In genomic region chr5:74631088-74631960, GRCh38 we compare ENCODE assay signal across 8 cellular contexts. TPM values are rescaled to one million over a fixed set of nuclear protein-coding genes. Genes with fewer than 3 reads are reported as not detected.
A peak's percentile ranks its signal among the peaks of the same experiment; 100 is the strongest.
DNase-seq lines count a peak whose midpoint lies in the region; ATAC-seq and TF ChIP-seq lines count a peak whose summit lies in the region.

No MANE protein-coding gene starts in this region.

- H2AFZ ChIP-seq in hepatocyte: no peak overlapping the region

- WGBS in hepatocyte (ENCODE audit: low lambda C conversion rate, missing lambda C conversion rate): 45% methylated on average over 11 of the region's 11 CpGs

- H3K4me3 Mint-ChIP-seq in activated CD8-positive, alpha-beta T cell treated with anti-CD3 and anti-CD28 coated beads for 36 hours: no peak overlapping the region

- H4K20me1 ChIP-seq in hepatocyte (ENCODE audit: insufficient read depth, poor library complexity, severe bottlenecking): peaks cover 29% of the 10 kb centered on the region

- POLR2A ChIA-PET in activated CD8-positive, alpha-beta T cell treated with anti-CD3 and anti-CD28 coated beads for 36 hours (lab: Charles Lee): no interaction called here

- H3K4me1 ChIP-seq in HUES48 (ENCODE audit: control insufficient read depth, insufficient read depth, low read length): peaks cover 43% of the 10 kb centered on the region
- H3K4me1 ChIP-seq in hepatocyte (ENCODE audit: insufficient read depth): peaks cover 47% of the 10 kb centered on the region
- H3K4me1 ChIP-seq in upper lobe of right lung: peaks cover 31% of the 10 kb centered on the region

- intact Hi-C loops in activated CD8-positive, alpha-beta T cell treated with anti-CD3 and anti-CD28 coated beads for 36 hours (cut with micrococcal nuclease): no loop called here
- intact Hi-C loops in upper lobe of right lung (cut with DNase I): loop anchor here (10.0 kb wide), 1 partner anchor 237 kb away; no protein-coding TSS in a partner anchor

- no peaks in the 10 kb centered on the region for H3K9me3 Mint-ChIP-seq in activated CD8-positive, alpha-beta T cell treated with anti-CD3 and anti-CD28 coated beads for 36 hours

- H3K27me3 ChIP-seq in HUES48 (ENCODE audit: control insufficient read depth, insufficient read depth, low read length) (peaks cover 4% of the 10 kb centered on the region; the same call in 1 of the 2 replicates), hepatocyte (no peaks in the 10 kb centered on the region), upper lobe of right lung (no peaks in the 10 kb centered on the region)

- ATAC-seq in GM21529 (IDR thresholded peaks at IDR 0.05; ENCODE audit: unreplicated experiment): peak; percentile 91
- peak; percentile 81 for ATAC-seq in activated CD8-positive, alpha-beta T cell treated with anti-CD3 and anti-CD28 coated beads for 36 hours
- ATAC-seq in upper lobe of right lung: peak; percentile 88

- H3K27ac Mint-ChIP-seq in activated CD8-positive, alpha-beta T cell treated with anti-CD3 and anti-CD28 coated beads for 36 hours: peak overlapping the region; percentile 69

- no peak overlapping the region for H3K9ac ChIP-seq in HUES48 (ENCODE audit: low read depth, low read length)

- DNase-seq in GM12865 (ENCODE audit: low read depth): peak; percentile 92
- DNase-seq in activated CD8-positive, alpha-beta T cell treated with anti-CD3 and anti-CD28 coated beads for 36 hours: peak; percentile 50
- DNase-seq in hepatocyte (ENCODE audit: low spot score): no peak
- no peak for DNase-seq in upper lobe of right lung
- no peak for DNase-seq in SHP77 treated with DMSO at 0.1 percent for 48 hours (lab: John Stamatoyannopoulos, UW)
- DNase-seq in NCI-H774 (lab: John Stamatoyannopoulos, UW): no peak

- H3K4me3 ChIP-seq in GM12865 (ENCODE audit: low read depth, low read length) (no peak overlapping the region), HUES48 (ENCODE audit: low read depth, low read length) (no peak overlapping the region), hepatocyte (no peak overlapping the region), upper lobe of right lung (peak overlapping the region; percentile 1)

- H3K27ac ChIP-seq in HUES48 (ENCODE audit: low read depth, low read length) (peak overlapping the region; percentile 84), hepatocyte (peak overlapping the region; percentile 79), upper lobe of right lung (peak overlapping the region; percentile 76)

- H3K36me3 Mint-ChIP-seq in activated CD8-positive, alpha-beta T cell treated with anti-CD3 and anti-CD28 coated beads for 36 hours (ENCODE audit: low read depth): no peaks in the 10 kb centered on the region

- peaks cover 72% of the 10 kb centered on the region for H3K79me2 ChIP-seq in hepatocyte

- no peaks in the 10 kb centered on the region for H3K9me2 ChIP-seq in hepatocyte (replicated peaks; ENCODE audit: insufficient read depth)

- H3K27me3 Mint-ChIP-seq in activated CD8-positive, alpha-beta T cell treated with anti-CD3 and anti-CD28 coated beads for 36 hours: no peaks in the 10 kb centered on the region

- H3K4me1 Mint-ChIP-seq in activated CD8-positive, alpha-beta T cell treated with anti-CD3 and anti-CD28 coated beads for 36 hours (ENCODE audit: low read depth): peaks cover 14% of the 10 kb centered on the region

- CTCF ChIA-PET in activated CD8-positive, alpha-beta T cell treated with anti-CD3 and anti-CD28 coated beads for 36 hours (lab: Charles Lee): interaction anchor here (1.7 kb wide), 1 partner anchor 9 kb away, joined by 6 read pairs; the partner anchor contains the start of gene ENC1

- peak overlapping the region; percentile 50 for H3K4me2 ChIP-seq in hepatocyte

- H3K36me3 ChIP-seq in HUES48 (ENCODE audit: control insufficient read depth, insufficient read depth, low read length) (peaks cover 11% of the 10 kb centered on the region), hepatocyte (replicated peaks; ENCODE audit: insufficient read depth, low read depth) (no peaks in the 10 kb centered on the region), upper lobe of right lung (peaks cover 23% of the 10 kb centered on the region)

- H3K9me3 ChIP-seq in HUES48 (ENCODE audit: control insufficient read depth, insufficient read depth, low read length) (no peaks in the 10 kb centered on the region), hepatocyte (ENCODE audit: low read depth) (no peaks in the 10 kb centered on the region), upper lobe of right lung (no peaks in the 10 kb centered on the region)

- TF ChIP-seq CTCF in GM12865 (IDR thresholded peaks at IDR 0.05; ENCODE audit: insufficient read depth, low read depth, low read length, missing control alignments) (no peak), hepatocyte (IDR thresholded peaks at IDR 0.05; ENCODE audit: poor library complexity) (no peak), upper lobe of right lung (IDR thresholded peaks at IDR 0.05) (no peak)
- TF ChIP-seq CTCF in activated CD8-positive, alpha-beta T cell treated with anti-CD3 and anti-CD28 coated beads for 36 hours (IDR thresholded peaks at IDR 0.05): no peak

RNA-seq across cellular contexts. Expression of gene ENC1, which starts 9.2 kb away (rescaled TPM):
- under 1 TPM; 0.16 to 0.60 TPM for total RNA-seq in activated CD8-positive, alpha-beta T cell treated with anti-CD3 and anti-CD28 coated beads for 36 hours
- total RNA-seq in hepatocyte (150 and 151 TPM in 2 replicates), upper lobe of right lung (15.0 TPM)
- polyA plus RNA-seq in hepatocyte: 35.9 and 58.8 TPM in 2 replicates

RNA-seq across cellular contexts. Expression of gene HEXB, which starts 53.7 kb away (rescaled TPM):
- total RNA-seq in activated CD8-positive, alpha-beta T cell treated with anti-CD3 and anti-CD28 coated beads for 36 hours: 10 to 100 TPM; 46.2 to 49.1 TPM
- total RNA-seq in hepatocyte: 216 and 224 TPM in 2 replicates
- 191 and 226 TPM in 2 replicates for polyA plus RNA-seq in hepatocyte
- total RNA-seq in upper lobe of right lung: 294 TPM

Comparison
In these comparisons a context has a peak if more than half of its experiments do, and no peak if none do; other contexts are left out.
1. DNase-seq: peak in GM12865 (single experiment) and activated CD8-positive, alpha-beta T cell treated with anti-CD3 and anti-CD28 coated beads for 36 hours (single experiment); none in hepatocyte (single experiment), upper lobe of right lung (single experiment), SHP77 treated with DMSO at 0.1 percent for 48 hours (single experiment) and NCI-H774 (single experiment).
2. Peak in every context shown above with its lines, with median percentiles within 50 percentile points of each other: ATAC-seq and H3K27ac ChIP-seq.